34 cellular contexts compared by ENCODE assay signal in genomic region chr10:118508863-118509262, GRCh38.
"Had no signal": no experiment of that assay in that cellular context is flagged by ENCODE, and none has a peak within 500 bp of the region (broad histone marks: within the 10 kb centered on the region; RNA-seq: fewer than 3 reads in every experiment).

No MANE protein-coding gene starts in this region.

- H3K9me3 Mint-ChIP-seq: activated CD4-positive, alpha-beta T cell treated with anti-CD3 and anti-CD28 coated beads, Interleukin-2, amount 10 ng/mL, durations not matched to agents 7 days and 5 days; activated CD8-positive, alpha-beta T cell treated with anti-CD3 and anti-CD28 coated beads for 36 hours; activated naive CD4-positive, alpha-beta T cell treated with anti-CD3 and anti-CD28 coated beads, Interleukin-2, amount 10 ng/mL, durations not matched to agents 7 days and 5 days; activated naive CD4-positive, alpha-beta T cell treated with anti-CD3 and anti-CD28 coated beads, Interleukin-2, amount 50 U/mL, for 24 hours; activated naive CD8-positive, alpha-beta T cell treated with anti-CD3 and anti-CD28 coated beads, Interleukin-2, amount 10 ng/mL, durations not matched to agents 7 days and 5 days; activated naive CD8-positive, alpha-beta T cell treated with anti-CD3 and anti-CD28 coated beads, Interleukin-2, amount 50 U/mL, for 24 hours; activated T-cell treated with anti-CD3 and anti-CD28 coated beads, Interleukin-2, amount 50 U/mL, for 4 hours; activated T-cell treated with anti-CD3 and anti-CD28 coated beads, Interleukin-2, amount 50 U/mL, for 72 hours; activated T-helper 1 cell treated with anti-CD3 and anti-CD28 coated beads, Interleukin-12 subunit alpha, Interleukin-12 subunit beta, Interleukin-2, Interleukin-4 antibody, amounts not matched to agents 30 ng/mL and 10 ng/mL and 1 ng/mL, durations not matched to agents 14 hours and 24 hours and 36 hours; activated T-helper 17 cell treated with anti-CD3 and anti-CD28 coated beads, Interleukin-2, amount 50 U/mL, for 72 hours; T-helper 1 cell treated with Interleukin-12 subunit alpha and Interleukin-12 subunit beta and Interleukin-4 antibody, amounts not matched to agents 30 μg/mL and 1 μg/mL, for 36 hours; T-helper 2 cell treated with Interferon-gamma antibody and Interleukin-4, amounts not matched to agents 5 μg/mL and 100 μg/mL, for 36 hours; WTC11 had no signal

- H3K4me3 Mint-ChIP-seq: activated CD4-positive, alpha-beta T cell treated with anti-CD3 and anti-CD28 coated beads for 36 hours; activated CD4-positive, alpha-beta T cell treated with anti-CD3 and anti-CD28 coated beads, Interleukin-2, amount 10 ng/mL, durations not matched to agents 7 days and 5 days; activated CD8-positive, alpha-beta T cell treated with anti-CD3 and anti-CD28 coated beads for 36 hours; activated naive CD4-positive, alpha-beta T cell treated with anti-CD3 and anti-CD28 coated beads, Interleukin-2, amount 10 ng/mL, durations not matched to agents 7 days and 5 days; activated naive CD4-positive, alpha-beta T cell treated with anti-CD3 and anti-CD28 coated beads, Interleukin-2, amount 50 U/mL, for 24 hours; activated naive CD8-positive, alpha-beta T cell; activated naive CD8-positive, alpha-beta T cell treated with anti-CD3 and anti-CD28 coated beads, Interleukin-2, amount 10 ng/mL, durations not matched to agents 7 days and 5 days; activated naive CD8-positive, alpha-beta T cell treated with anti-CD3 and anti-CD28 coated beads, Interleukin-2, amount 50 U/mL, for 24 hours; activated T-cell treated with anti-CD3 and anti-CD28 coated beads, Interleukin-2, amount 50 U/mL, for 4 hours; activated T-cell treated with anti-CD3 and anti-CD28 coated beads, Interleukin-2, amount 50 U/mL, for 72 hours; activated T-helper 1 cell treated with anti-CD3 and anti-CD28 coated beads, Interleukin-12 subunit alpha, Interleukin-12 subunit beta, Interleukin-2, Interleukin-4 antibody, amounts not matched to agents 30 ng/mL and 10 ng/mL and 1 ng/mL, durations not matched to agents 14 hours and 24 hours and 36 hours; activated T-helper 17 cell treated with anti-CD3 and anti-CD28 coated beads, Interleukin-2, amount 50 U/mL, for 72 hours; T-helper 1 cell treated with Interleukin-12 subunit alpha and Interleukin-12 subunit beta and Interleukin-4 antibody, amounts not matched to agents 30 μg/mL and 1 μg/mL, for 36 hours; T-helper 2 cell treated with Interferon-gamma antibody and Interleukin-4, amounts not matched to agents 5 μg/mL and 100 μg/mL, for 36 hours; WTC11 had no signal

- H3K36me3 Mint-ChIP-seq: activated naive CD4-positive, alpha-beta T cell treated with anti-CD3 and anti-CD28 coated beads, Interleukin-2, amount 10 ng/mL, durations not matched to agents 7 days and 5 days; activated naive CD4-positive, alpha-beta T cell treated with anti-CD3 and anti-CD28 coated beads, Interleukin-2, amount 50 U/mL, for 24 hours; activated naive CD8-positive, alpha-beta T cell; activated naive CD8-positive, alpha-beta T cell treated with anti-CD3 and anti-CD28 coated beads, Interleukin-2, amount 10 ng/mL, durations not matched to agents 7 days and 5 days; WTC11 had no signal

- H3K27ac Mint-ChIP-seq: activated CD4-positive, alpha-beta T cell treated with anti-CD3 and anti-CD28 coated beads for 36 hours; activated CD4-positive, alpha-beta T cell treated with anti-CD3 and anti-CD28 coated beads, Interleukin-2, amount 10 ng/mL, durations not matched to agents 7 days and 5 days; activated CD8-positive, alpha-beta T cell treated with anti-CD3 and anti-CD28 coated beads for 36 hours; activated naive CD4-positive, alpha-beta T cell treated with anti-CD3 and anti-CD28 coated beads, Interleukin-2, amount 10 ng/mL, durations not matched to agents 7 days and 5 days; activated naive CD4-positive, alpha-beta T cell treated with anti-CD3 and anti-CD28 coated beads, Interleukin-2, amount 50 U/mL, for 24 hours; activated naive CD8-positive, alpha-beta T cell; activated naive CD8-positive, alpha-beta T cell treated with anti-CD3 and anti-CD28 coated beads, Interleukin-2, amount 10 ng/mL, durations not matched to agents 7 days and 5 days; activated naive CD8-positive, alpha-beta T cell treated with anti-CD3 and anti-CD28 coated beads, Interleukin-2, amount 50 U/mL, for 24 hours; activated T-cell treated with anti-CD3 and anti-CD28 coated beads, Interleukin-2, amount 50 U/mL, for 72 hours; activated T-helper 1 cell treated with anti-CD3 and anti-CD28 coated beads, Interleukin-12 subunit alpha, Interleukin-12 subunit beta, Interleukin-2, Interleukin-4 antibody, amounts not matched to agents 30 ng/mL and 10 ng/mL and 1 ng/mL, durations not matched to agents 14 hours and 24 hours and 36 hours; activated T-helper 17 cell treated with anti-CD3 and anti-CD28 coated beads, Interleukin-2, amount 50 U/mL, for 72 hours; T-helper 1 cell treated with Interleukin-12 subunit alpha and Interleukin-12 subunit beta and Interleukin-4 antibody, amounts not matched to agents 30 μg/mL and 1 μg/mL, for 36 hours; T-helper 2 cell treated with Interferon-gamma antibody and Interleukin-4, amounts not matched to agents 5 μg/mL and 100 μg/mL, for 36 hours; WTC11 had no signal

- DNase-seq: activated CD4-positive, alpha-beta T cell treated with anti-CD3 and anti-CD28 coated beads for 1 hour; activated CD4-positive, alpha-beta T cell treated with anti-CD3 and anti-CD28 coated beads for 36 hours; activated CD4-positive, alpha-beta T cell treated with anti-CD3 and anti-CD28 coated beads for 48 hours; activated CD4-positive, alpha-beta T cell treated with anti-CD3 and anti-CD28 coated beads, Interleukin-2, amount 10 ng/mL, durations not matched to agents 7 days and 5 days; activated CD4-positive, alpha-beta T cell treated with anti-CD3 and anti-CD28 coated beads, Interleukin-2, amount 50 U/mL, for 48 hours; activated CD4-positive, CD25-positive, alpha-beta regulatory T cell; activated CD8-positive, alpha-beta memory T cell treated with anti-CD3 and anti-CD28 coated beads, Interleukin-2, amount 50 U/mL, for 4 hours; activated CD8-positive, alpha-beta T cell treated with anti-CD3 and anti-CD28 coated beads for 36 hours; activated effector memory CD4-positive, alpha-beta T cell treated with anti-CD3 and anti-CD28 coated beads, Interleukin-2, amount 50 U/mL, for 16 hours; activated gamma-delta T cell treated with Interleukin-2 at 50 U/mL for 16 hours; activated naive CD4-positive, alpha-beta T cell; activated naive CD4-positive, alpha-beta T cell treated with anti-CD3 and anti-CD28 coated beads, Interleukin-2, amount 10 ng/mL, durations not matched to agents 7 days and 5 days; activated naive CD8-positive, alpha-beta T cell treated with anti-CD3 and anti-CD28 coated beads, Interleukin-2, amount 10 ng/mL, durations not matched to agents 7 days and 5 days; activated naive CD8-positive, alpha-beta T cell treated with anti-CD3 and anti-CD28 coated beads, Interleukin-2, amount 50 U/mL, for 24 hours; activated T-cell treated with anti-CD3 and anti-CD28 coated beads for 4 hours; activated T-cell treated with anti-CD3 and anti-CD28 coated beads, Interleukin-2, amount 50 U/mL, for 1 hour; activated T-cell treated with anti-CD3 and anti-CD28 coated beads, Interleukin-2, amount 50 U/mL, for 4 hours; activated T-cell treated with anti-CD3 and anti-CD28 coated beads, Interleukin-2, amount 50 U/mL, for 72 hours; amygdala; anterior cingulate cortex; brain microvascular endothelial cell; central memory CD4-positive, alpha-beta T cell; T-helper 1 cell; T-helper 2 cell; T-helper 9 cell; WERI-Rb-1 had no signal

- ATAC-seq: activated CD4-positive, alpha-beta T cell treated with anti-CD3 and anti-CD28 coated beads for 36 hours; activated CD4-positive, CD25-positive, alpha-beta regulatory T cell treated with anti-CD3 and anti-CD28 coated beads, Interleukin-2, amount 50 U/mL, for 24 hours; activated CD8-positive, alpha-beta T cell treated with anti-CD3 and anti-CD28 coated beads for 36 hours; activated naive CD8-positive, alpha-beta T cell treated with anti-CD3 and anti-CD28 coated beads, Interleukin-2, amount 50 U/mL, for 24 hours; activated T-cell treated with anti-CD3 and anti-CD28 coated beads, Interleukin-2, amount 50 U/mL, for 4 hours; activated T-cell treated with anti-CD3 and anti-CD28 coated beads, Interleukin-2, amount 50 U/mL, for 72 hours; activated T-helper 17 cell treated with anti-CD3 and anti-CD28 coated beads, Interleukin-2, amount 50 U/mL, for 72 hours; WTC11 had no signal

- H3K4me1 Mint-ChIP-seq: activated CD4-positive, alpha-beta T cell treated with anti-CD3 and anti-CD28 coated beads for 36 hours; activated naive CD4-positive, alpha-beta T cell treated with anti-CD3 and anti-CD28 coated beads, Interleukin-2, amount 10 ng/mL, durations not matched to agents 7 days and 5 days; activated T-helper 17 cell treated with anti-CD3 and anti-CD28 coated beads, Interleukin-2, amount 50 U/mL, for 72 hours had no signal
